Comparison of ENCODE assay signal across 11 cellular contexts in genomic region chr3:30456263-30456662, GRCh38.
"Had no signal": no experiment of that assay in that cellular context is flagged by ENCODE, and none has a peak within 500 bp of the region (broad histone marks: within the 10 kb centered on the region; RNA-seq: fewer than 3 reads in every experiment).

No MANE protein-coding gene starts in this region.

- H3K4me3 ChIP-seq: cardiac muscle cell, pancreas had no signal

- H3K27ac Mint-ChIP-seq: activated naive CD8-positive, alpha-beta T cell treated with anti-CD3 and anti-CD28 coated beads, Interleukin-2, amount 10 ng/mL, durations not matched to agents 7 days and 5 days; stimulated activated effector memory CD8-positive, alpha-beta T cell treated with anti-CD3 and anti-CD28 coated beads, Interleukin-12 subunit alpha, Interleukin-12 subunit beta, amount 100 ng/mL, for 72 hours; T-helper 1 cell treated with Interleukin-12 subunit alpha and Interleukin-12 subunit beta and Interleukin-4 antibody, amounts not matched to agents 30 μg/mL and 1 μg/mL, for 36 hours had no signal

- H3K36me3 Mint-ChIP-seq: stimulated activated effector memory CD8-positive, alpha-beta T cell treated with anti-CD3 and anti-CD28 coated beads, Interleukin-12 subunit alpha, Interleukin-12 subunit beta, amount 100 ng/mL, for 72 hours had no signal

- H3K9me3 ChIP-seq: pancreas had no signal

- DNase-seq: activated effector memory CD4-positive, alpha-beta T cell treated with Interleukin-2 at 50 U/mL for 16 hours; activated naive CD8-positive, alpha-beta T cell treated with anti-CD3 and anti-CD28 coated beads, Interleukin-2, amount 10 ng/mL, durations not matched to agents 7 days and 5 days; activated T-cell treated with anti-CD3 and anti-CD28 coated beads, Interleukin-2, amount 50 U/mL, for 1 hour; hippocampal formation; pancreas; small intestine had no signal

- H3K27me3 Mint-ChIP-seq: activated naive CD8-positive, alpha-beta T cell treated with anti-CD3 and anti-CD28 coated beads, Interleukin-2, amount 10 ng/mL, durations not matched to agents 7 days and 5 days had no signal

- ATAC-seq: activated CD4-positive, CD25-positive, alpha-beta regulatory T cell treated with anti-CD3 and anti-CD28 coated beads, Interleukin-2, amount 50 U/mL, for 24 hours; SK-N-SH treated with all-trans-retinoic acid at 6 μM for 48 hours; stimulated activated effector memory CD8-positive, alpha-beta T cell treated with anti-CD3 and anti-CD28 coated beads, Interleukin-12 subunit alpha, Interleukin-12 subunit beta, amount 100 ng/mL, for 72 hours had no signal

- H3K4me3 Mint-ChIP-seq: activated naive CD8-positive, alpha-beta T cell treated with anti-CD3 and anti-CD28 coated beads, Interleukin-2, amount 10 ng/mL, durations not matched to agents 7 days and 5 days; stimulated activated effector memory CD8-positive, alpha-beta T cell treated with anti-CD3 and anti-CD28 coated beads, Interleukin-12 subunit alpha, Interleukin-12 subunit beta, amount 100 ng/mL, for 72 hours; T-helper 1 cell treated with Interleukin-12 subunit alpha and Interleukin-12 subunit beta and Interleukin-4 antibody, amounts not matched to agents 30 μg/mL and 1 μg/mL, for 36 hours had no signal

- H3K9me3 Mint-ChIP-seq: stimulated activated effector memory CD8-positive, alpha-beta T cell treated with anti-CD3 and anti-CD28 coated beads, Interleukin-12 subunit alpha, Interleukin-12 subunit beta, amount 100 ng/mL, for 72 hours had no signal

- H3K4me1 ChIP-seq: pancreas had no signal

- H3K4me1 Mint-ChIP-seq: stimulated activated effector memory CD8-positive, alpha-beta T cell treated with anti-CD3 and anti-CD28 coated beads, Interleukin-12 subunit alpha, Interleukin-12 subunit beta, amount 100 ng/mL, for 72 hours had no signal

- H3K27me3 ChIP-seq: cardiac muscle cell, pancreas had no signal

- H3K36me3 ChIP-seq: cardiac muscle cell, pancreas had no signal

- H3K27ac ChIP-seq: cardiac muscle cell, pancreas had no signal
